ENCODE assay signal across 1 cellular context in the genomic region with DNA sequence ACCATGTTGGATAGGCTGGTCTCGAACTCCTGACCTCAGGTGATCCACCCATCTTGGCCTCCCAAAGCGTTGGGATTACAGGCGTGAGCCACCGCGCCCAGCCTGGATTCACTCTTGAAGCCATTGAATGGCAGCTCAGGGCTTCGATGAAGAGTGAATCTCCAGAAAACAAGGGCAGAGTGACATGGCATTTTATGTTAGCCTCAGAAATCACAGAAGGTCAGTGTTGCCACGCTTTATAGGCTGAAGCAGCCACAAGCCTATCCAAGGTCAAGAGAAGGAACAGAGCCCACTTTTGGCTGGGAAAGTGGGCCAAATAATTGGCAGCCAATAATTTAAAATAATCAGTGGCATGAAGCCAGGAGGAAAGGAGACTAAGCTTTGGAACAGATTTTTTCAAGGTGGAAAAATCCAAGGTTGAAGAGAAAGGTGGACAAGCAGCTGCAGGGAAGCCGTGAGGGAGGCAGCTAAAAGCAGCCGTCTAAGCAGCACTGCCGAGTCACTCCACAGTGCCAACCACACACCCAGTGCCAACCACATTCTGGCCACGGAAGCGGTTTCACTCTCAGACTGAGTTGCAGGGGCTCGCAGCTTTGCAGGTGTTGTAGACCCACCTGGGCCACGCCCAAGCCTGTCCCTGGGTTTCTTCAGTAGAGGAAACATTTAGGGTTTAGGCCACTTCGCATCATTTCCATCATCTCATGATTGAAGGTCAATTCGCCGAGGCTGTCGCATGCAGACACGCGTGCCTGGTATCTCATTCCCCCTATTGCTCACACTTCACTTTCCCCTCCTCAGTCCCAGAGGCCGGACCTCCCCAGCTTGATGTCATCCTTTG.
TF ChIP-seq lines count a peak whose summit lies in the region.

No MANE protein-coding gene starts in this region.

TF ChIP-seq in HepG2, 621 proteins besides CTCF, POLR2A, EP300 and RAD21:
- no peak for TF ChIP-seq ZFP1 (CRISPR knock-in tag; IDR thresholded peaks at IDR 0.05)
- 0 out of 2 replicates have a peak, but pooled peaks have one; percentile 14 for TF ChIP-seq ZNF570 (CRISPR knock-in tag; IDR thresholded peaks at IDR 0.05; ENCODE audit: borderline replicate concordance)
- TF ChIP-seq, protein P1, sequence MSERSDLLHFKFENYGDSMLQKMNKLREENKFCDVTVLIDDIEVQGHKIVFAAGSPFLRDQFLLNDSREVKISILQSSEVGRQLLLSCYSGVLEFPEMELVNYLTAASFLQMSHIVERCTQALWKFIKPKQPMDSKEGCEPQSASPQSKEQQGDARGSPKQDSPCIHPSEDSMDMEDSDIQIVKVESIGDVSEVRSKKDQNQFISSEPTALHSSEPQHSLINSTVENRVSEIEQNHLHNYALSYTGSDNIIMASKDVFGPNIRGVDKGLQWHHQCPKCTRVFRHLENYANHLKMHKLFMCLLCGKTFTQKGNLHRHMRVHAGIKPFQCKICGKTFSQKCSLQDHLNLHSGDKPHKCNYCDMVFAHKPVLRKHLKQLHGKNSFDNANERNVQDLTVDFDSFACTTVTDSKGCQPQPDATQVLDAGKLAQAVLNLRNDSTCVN (CRISPR knock-in tag; IDR thresholded peaks at IDR 0.05; ENCODE audit: borderline replicate concordance): no peak
- TF ChIP-seq, protein P2, sequence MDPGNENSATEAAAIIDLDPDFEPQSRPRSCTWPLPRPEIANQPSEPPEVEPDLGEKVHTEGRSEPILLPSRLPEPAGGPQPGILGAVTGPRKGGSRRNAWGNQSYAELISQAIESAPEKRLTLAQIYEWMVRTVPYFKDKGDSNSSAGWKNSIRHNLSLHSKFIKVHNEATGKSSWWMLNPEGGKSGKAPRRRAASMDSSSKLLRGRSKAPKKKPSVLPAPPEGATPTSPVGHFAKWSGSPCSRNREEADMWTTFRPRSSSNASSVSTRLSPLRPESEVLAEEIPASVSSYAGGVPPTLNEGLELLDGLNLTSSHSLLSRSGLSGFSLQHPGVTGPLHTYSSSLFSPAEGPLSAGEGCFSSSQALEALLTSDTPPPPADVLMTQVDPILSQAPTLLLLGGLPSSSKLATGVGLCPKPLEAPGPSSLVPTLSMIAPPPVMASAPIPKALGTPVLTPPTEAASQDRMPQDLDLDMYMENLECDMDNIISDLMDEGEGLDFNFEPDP (CRISPR knock-in tag; conservative IDR thresholded peaks at IDR 0.05): 0 out of 2 replicates have a peak, but pooled peaks have one; percentile 89
- TF ChIP-seq, protein P3, sequence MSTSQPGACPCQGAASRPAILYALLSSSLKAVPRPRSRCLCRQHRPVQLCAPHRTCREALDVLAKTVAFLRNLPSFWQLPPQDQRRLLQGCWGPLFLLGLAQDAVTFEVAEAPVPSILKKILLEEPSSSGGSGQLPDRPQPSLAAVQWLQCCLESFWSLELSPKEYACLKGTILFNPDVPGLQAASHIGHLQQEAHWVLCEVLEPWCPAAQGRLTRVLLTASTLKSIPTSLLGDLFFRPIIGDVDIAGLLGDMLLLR (CRISPR knock-in tag; IDR thresholded peaks at IDR 0.05): 0 out of 2 replicates have a peak, but pooled peaks have one; percentile 20
- peak; percentile 55; the same call in 1 of the 2 replicates for TF ChIP-seq MIER2 (CRISPR knock-in tag; IDR thresholded peaks at IDR 0.05)
- TF ChIP-seq ZNF709 (CRISPR knock-in tag; IDR thresholded peaks at IDR 0.05): peak; percentile 15; the same call in 1 of the 2 replicates
- 0 out of 2 replicates have a peak, but pooled peaks have one; percentile 50 for TF ChIP-seq HNRNPL (IDR thresholded peaks at IDR 0.05; ENCODE audit: low read depth, low read length)
- peak; percentile 22 for TF ChIP-seq TEAD3 (CRISPR knock-in tag; optimal IDR thresholded peaks at IDR 0.05; ENCODE audit: borderline replicate concordance)
- TF ChIP-seq ZBTB7B (CRISPR knock-in tag; IDR thresholded peaks at IDR 0.05): no peak
- peak; percentile 31; the same call in 1 of the 2 replicates for TF ChIP-seq NFKB2 (CRISPR knock-in tag; IDR thresholded peaks at IDR 0.05; ENCODE audit: borderline replicate concordance)
- 0 out of 2 replicates have a peak, but pooled peaks have one; percentile 2 for TF ChIP-seq ZNF607 (CRISPR knock-in tag; IDR thresholded peaks at IDR 0.05; ENCODE audit: borderline replicate concordance)
- TF ChIP-seq HNRNPLL (IDR thresholded peaks at IDR 0.05; ENCODE audit: low read depth, low read length, poor library complexity, severe bottlenecking): no peak
- TF ChIP-seq EEA1 (CRISPR knock-in tag; IDR thresholded peaks at IDR 0.05; ENCODE audit: borderline replicate concordance): peak; percentile 25; the same call in 1 of the 2 replicates
- 0 out of 2 replicates have a peak, but pooled peaks have one; percentile 39 for TF ChIP-seq PITX1 (CRISPR knock-in tag; IDR thresholded peaks at IDR 0.05)
- 0 out of 2 replicates have a peak, but pooled peaks have one; percentile 38 for TF ChIP-seq FOXC1 (CRISPR knock-in tag; IDR thresholded peaks at IDR 0.05; ENCODE audit: borderline replicate concordance)
- TF ChIP-seq NFE2L2 (IDR thresholded peaks at IDR 0.05; ENCODE audit: low read length): peak; percentile 60; the same call in 1 of the 2 replicates
- TF ChIP-seq ZNF292 (CRISPR knock-in tag; IDR thresholded peaks at IDR 0.05; ENCODE audit: borderline replicate concordance, low read depth): peak; percentile 37; the same call in 1 of the 2 replicates
- no peak for TF ChIP-seq MED8 (CRISPR knock-in tag; IDR thresholded peaks at IDR 0.05; ENCODE audit: insufficient replicate concordance)
- 0 out of 2 replicates have a peak, but pooled peaks have one; percentile 3 for TF ChIP-seq ZNF543 (CRISPR knock-in tag; IDR thresholded peaks at IDR 0.05)
